ENCODE assay signal across 12 cellular contexts in genomic region chr22:46775789-46776485, GRCh38. TPM values are rescaled to one million over a fixed set of nuclear protein-coding genes. Genes with fewer than 3 reads are reported as not detected.
DNase-seq lines count a peak whose midpoint lies in the region; ATAC-seq and TF ChIP-seq lines count a peak whose summit lies in the region.
"Had no signal": no experiment of that assay in that cellular context is flagged by ENCODE, and none has a peak within 500 bp of the region (broad histone marks: within the 10 kb centered on the region; RNA-seq: fewer than 3 reads in every experiment).

No MANE protein-coding gene starts in this region.

- H3K9me3 ChIP-seq in Panc1 (ENCODE audit: control insufficient read depth, insufficient read depth, low read depth, low read length) (no peaks in the 10 kb centered on the region), trophoblast cell (ENCODE audit: insufficient read depth, low read depth, low read length) (no peaks in the 10 kb centered on the region)
- no peaks in the 10 kb centered on the region for H3K9me3 ChIP-seq in effector memory CD4-positive, alpha-beta T cell (ENCODE audit: control insufficient read depth, low read length)
- H3K9me3 ChIP-seq: upper lobe of right lung had no signal

- H2BK120ac ChIP-seq in trophoblast cell (ENCODE audit: insufficient read depth, low read length, poor library complexity), result no peak overlapping the region

- no peak overlapping the region for H3K4me3 ChIP-seq in Panc1 (ENCODE audit: low read depth in 2 of 2, low read length in 2 of 2)
- H3K4me3 ChIP-seq in effector memory CD4-positive, alpha-beta T cell (ENCODE audit: insufficient read depth, low read depth, low read length, poor library complexity, severe bottlenecking), result no peak overlapping the region
- H3K4me3 ChIP-seq in trophoblast cell (ENCODE audit: low read depth, low read length), result no peak overlapping the region
- H3K4me3 ChIP-seq: upper lobe of right lung had no signal

- H3K27ac Mint-ChIP-seq in T-helper 2 cell treated with Interferon-gamma antibody and Interleukin-4, amounts not matched to agents 5 μg/mL and 100 μg/mL, for 36 hours, result peak overlapping the region; percentile 80

- H2AFZ ChIP-seq in trophoblast cell (ENCODE audit: insufficient read depth, low read length, poor library complexity), result no peak overlapping the region

- H2AK5ac ChIP-seq in trophoblast cell (ENCODE audit: low read length), result no peak overlapping the region

- H3K27me3 ChIP-seq in Panc1 (ENCODE audit: control insufficient read depth, insufficient read depth, low read length), result no peaks in the 10 kb centered on the region
- no peaks in the 10 kb centered on the region for H3K27me3 ChIP-seq in effector memory CD4-positive, alpha-beta T cell (replicated peaks; ENCODE audit: control insufficient read depth, insufficient read depth, low read length, poor library complexity, severe bottlenecking)
- H3K27me3 ChIP-seq in trophoblast cell (ENCODE audit: insufficient read depth, low read length), result no peaks in the 10 kb centered on the region
- H3K27me3 ChIP-seq: upper lobe of right lung had no signal

- H3K36me3 Mint-ChIP-seq in T-helper 2 cell treated with Interferon-gamma antibody and Interleukin-4, amounts not matched to agents 5 μg/mL and 100 μg/mL, for 36 hours (ENCODE audit: low read depth), result peaks cover 4% of the 10 kb centered on the region

- intact Hi-C loops in Panc1 (cut with micrococcal nuclease; ENCODE audit: unreplicated experiment), result no loop called here

- no CpG with 5 or more reads among the region's 17 CpGs for WGBS in trophoblast cell (ENCODE audit: extremely low coverage, insufficient coverage, insufficient read length)

- in situ Hi-C loops in Panc1 (cut with HindIII; ENCODE audit: low pct_unique_long_range_greater_than_20kb, low sequenced_read_pairs), result no loop called here

- TF ChIP-seq CTCF in Panc1 (IDR thresholded peaks at IDR 0.05), result no peak

- no TSS peak for BruUV-seq in Panc1 (replicated peaks; lab: Mats Ljungman, UMichigan)

- peaks cover 56% of the 10 kb centered on the region for H3K4me1 ChIP-seq in Panc1 (ENCODE audit: control insufficient read depth, insufficient read depth, low read length)
- H3K4me1 ChIP-seq in effector memory CD4-positive, alpha-beta T cell (ENCODE audit: control insufficient read depth, insufficient read depth, low read length, poor library complexity, severe bottlenecking), result peaks cover 43% of the 10 kb centered on the region
- peaks cover 15 to 18% of the 10 kb centered on the region in 2 experiments for H3K4me1 ChIP-seq in trophoblast cell (ENCODE audit: control insufficient read depth in 1 of 2, insufficient read depth in 2 of 2, low read length in 2 of 2)

- peaks cover 6% of the 10 kb centered on the region for H3K79me1 ChIP-seq in trophoblast cell (ENCODE audit: low read length)

- no peak overlapping the region for H3K18ac ChIP-seq in trophoblast cell (ENCODE audit: low read length)

- H2BK5ac ChIP-seq in trophoblast cell (ENCODE audit: low read depth, low read length, poor library complexity), result no peak overlapping the region

- no peak overlapping the region for H4K8ac ChIP-seq in trophoblast cell (ENCODE audit: low read depth, low read length)

- H3K36me3 ChIP-seq in Panc1 (ENCODE audit: control insufficient read depth, insufficient read depth, low read length) (no peaks in the 10 kb centered on the region), trophoblast cell (ENCODE audit: control insufficient read depth in 1 of 2, insufficient read depth in 2 of 2, low read length in 2 of 2) (peaks cover 1 to 2% of the 10 kb centered on the region in 2 experiments)
- no peaks in the 10 kb centered on the region for H3K36me3 ChIP-seq in effector memory CD4-positive, alpha-beta T cell (ENCODE audit: control insufficient read depth, insufficient read depth, low read length)
- H3K36me3 ChIP-seq: upper lobe of right lung had no signal

- H3K4me3 Mint-ChIP-seq in T-helper 2 cell treated with Interferon-gamma antibody and Interleukin-4, amounts not matched to agents 5 μg/mL and 100 μg/mL, for 36 hours, result peak overlapping the region; percentile 79

- H4K91ac ChIP-seq in trophoblast cell (ENCODE audit: low read depth, low read length), result no peak overlapping the region

- H2BK12ac ChIP-seq in trophoblast cell (ENCODE audit: low read length), result no peak overlapping the region

- CTCF ChIA-PET in Panc1 (lab: Charles Lee), result no interaction called here

- peak overlapping the region; percentile 17 for H3K4ac ChIP-seq in trophoblast cell (ENCODE audit: low read depth, low read length)

- no peak for ATAC-seq in Panc1
- ATAC-seq in GM18511 (IDR thresholded peaks at IDR 0.05; ENCODE audit: unreplicated experiment), result no peak
- ATAC-seq: upper lobe of right lung had no signal

- H3K4me1 Mint-ChIP-seq in T-helper 2 cell treated with Interferon-gamma antibody and Interleukin-4, amounts not matched to agents 5 μg/mL and 100 μg/mL, for 36 hours (ENCODE audit: low read depth), result peaks cover 46% of the 10 kb centered on the region

- peaks cover 11% of the 10 kb centered on the region for H3K79me2 ChIP-seq in trophoblast cell (ENCODE audit: control insufficient read depth, insufficient read depth, low read length, poor library complexity)

- no peak overlapping the region for H3K14ac ChIP-seq in trophoblast cell (ENCODE audit: low read length)

- no peak overlapping the region for H3K23ac ChIP-seq in trophoblast cell (ENCODE audit: low read length)

- POLR2A ChIA-PET in Panc1 (lab: Charles Lee), result no interaction called here

- no peaks in the 10 kb centered on the region for H3K9me3 Mint-ChIP-seq in T-helper 2 cell treated with Interferon-gamma antibody and Interleukin-4, amounts not matched to agents 5 μg/mL and 100 μg/mL, for 36 hours

- no peak overlapping the region for H3K4me2 ChIP-seq in trophoblast cell (ENCODE audit: low read length)

- H3K27ac ChIP-seq in Panc1 (ENCODE audit: low read length) (peak overlapping the region; percentile 93), trophoblast cell (ENCODE audit: low read depth, low read length) (no peak overlapping the region)
- H3K27ac ChIP-seq in effector memory CD4-positive, alpha-beta T cell (ENCODE audit: insufficient read depth, low read length, poor library complexity, severe bottlenecking), result peak overlapping the region; percentile 73

- H3K27me3 Mint-ChIP-seq in T-helper 2 cell treated with Interferon-gamma antibody and Interleukin-4, amounts not matched to agents 5 μg/mL and 100 μg/mL, for 36 hours (ENCODE audit: low read depth), result no peaks in the 10 kb centered on the region

- H3K9ac ChIP-seq in trophoblast cell (ENCODE audit: low read length), result no peak overlapping the region

- no peak for DNase-seq in T-helper 2 cell treated with Interferon-gamma antibody and Interleukin-4, amounts not matched to agents 5 μg/mL and 100 μg/mL, for 36 hours (ENCODE audit: low spot score)
- DNase-seq in T-helper 2 cell (no peak), Panc1 (ENCODE audit: low read depth, low spot score) (no peak), trophoblast cell (no peak), middle frontal gyrus (ENCODE audit: extremely low spot score, low spot score) (no peak), pons (ENCODE audit: low spot score) (no peak)
- DNase-seq in effector memory CD4-positive, alpha-beta T cell, result no peak
- DNase-seq: ACHN; nucleus accumbens; stimulated activated CD4-positive, alpha-beta T cell treated with anti-CD3 and anti-CD28 coated beads, Interleukin-4, amount 100 ng/mL, for 4 hours; upper lobe of right lung had no signal

- no peak overlapping the region for H4K12ac ChIP-seq in trophoblast cell (ENCODE audit: low read depth, low read length)

RNA-seq across cellular contexts. Expression of gene TBC1D22A, which starts 13.5 kb away (rescaled TPM):
- total RNA-seq in Panc1 (2021; ENCODE audit: unreplicated experiment), result 28.7 TPM
- 35.6 TPM for polyA plus RNA-seq in Panc1 (2012; ENCODE audit: insufficient read length)
- 14.7 and 15.8 TPM in 2 replicates for polyA plus RNA-seq in trophoblast cell (2013)

RNA-seq across cellular contexts. Expression of gene CERK, which starts 37.9 kb away (rescaled TPM):
- total RNA-seq in Panc1 (2021; ENCODE audit: unreplicated experiment), result 30.9 TPM
- 24.0 TPM for polyA plus RNA-seq in Panc1 (2012; ENCODE audit: insufficient read length)
- polyA plus RNA-seq in trophoblast cell (2013), result 19.8 and 21.2 TPM in 2 replicates
